Comparison of ENCODE assay signal across 8 cellular contexts in the genomic region with DNA sequence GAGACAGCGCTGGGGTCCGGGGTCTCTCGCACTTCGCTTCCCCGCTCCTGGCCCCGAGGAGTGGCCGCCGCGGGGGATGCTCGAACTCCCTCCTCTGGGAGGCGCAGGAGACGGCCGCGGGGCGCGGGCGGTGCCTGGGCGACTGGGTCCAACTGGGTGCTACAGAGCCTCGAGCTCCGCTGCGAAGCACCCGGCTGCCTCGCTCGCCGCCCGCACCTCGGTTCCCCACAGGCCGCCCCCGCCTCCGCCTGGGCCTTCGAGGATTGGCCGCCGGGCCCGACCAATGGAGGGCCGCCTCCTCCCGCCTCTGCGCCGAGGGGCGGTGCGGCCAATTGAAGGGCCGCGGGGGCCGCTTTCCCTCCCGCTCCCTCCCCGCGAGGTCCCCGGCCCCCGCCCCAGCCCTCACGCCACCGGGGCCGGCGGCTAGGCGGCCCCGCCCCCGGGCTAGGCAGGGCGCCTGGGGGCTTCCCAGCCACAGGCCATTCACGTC. TPM values are rescaled to one million over a fixed set of nuclear protein-coding genes. Genes with fewer than 3 reads are reported as not detected.
DNase-seq lines count a peak whose midpoint lies in the region; ATAC-seq, FAIRE-seq and TF ChIP-seq lines count a peak whose summit lies in the region.

A gene (minus strand): TSS at position 196 of the 490 bp plus-strand sequence. CDS start 216 bp downstream, outside the sequence.

- TF ChIP-seq CTCF in activated B cell treated with CpG ODN at 0.5 μM for 24 hours (IDR thresholded peaks at IDR 0.05) (no peak), cardiac fibroblast (IDR thresholded peaks at IDR 0.05; ENCODE audit: low read depth, low read length) (no peak)

- peaks cover 0 to 5% of the 10 kb centered on the region in 2 donors for H3K4me1 ChIP-seq in small intestine (ENCODE audit: control insufficient read depth in 2 of 2, insufficient read depth in 1 of 2, low read depth in 1 of 2, low read length in 1 of 2)

- ATAC-seq in HG02678 (IDR thresholded peaks at IDR 0.05; ENCODE audit: unreplicated experiment) (peak; percentile 89), activated B cell treated with CpG ODN at 0.5 μM for 24 hours (ENCODE audit: low read depth) (peak; percentile 87)

- WGBS in small intestine, 3 donors, result 0 to 1% (median 1%) methylated on average over 32 to 57 of the region's 57 CpGs

- peak; percentile 80 for FAIRE-seq in GM12891 (lab: Jason Lieb, UNC)
- no peak for FAIRE-seq in small intestine (lab: Jason Lieb, UNC)

- H3K27me3 Mint-ChIP-seq in activated B cell treated with CpG ODN at 0.5 μM for 24 hours, result peaks cover 15% of the 10 kb centered on the region

- no peaks in the 10 kb centered on the region for H3K9me3 ChIP-seq in small intestine (ENCODE audit: control insufficient read depth, low read depth)

- H3K4me3 ChIP-seq in cardiac fibroblast (replicated peaks in 1 of 2; ENCODE audit: low read depth in 2 of 2, low read length in 2 of 2), result peak within 1 kb of the TSS; percentile 85 to 87
- H3K4me3 ChIP-seq in small intestine (ENCODE audit: low read depth in 1 of 2, low read length in 2 of 2), result peak within 1 kb of the TSS; percentile 80 to 81

- peaks cover 30% of the 10 kb centered on the region for H3K4me1 Mint-ChIP-seq in activated B cell treated with CpG ODN at 0.5 μM for 24 hours

- peak within 1 kb of the TSS; percentile 86 for H3K27ac Mint-ChIP-seq in activated B cell treated with CpG ODN at 0.5 μM for 24 hours

- H3K27me3 ChIP-seq in small intestine (ENCODE audit: control insufficient read depth in 2 of 2, insufficient read depth in 2 of 2, low read length in 2 of 2), result peaks cover 0 to 2% of the 10 kb centered on the region in 2 donors

- DNase-seq in GM12891 (ENCODE audit: insufficient read length, low spot score) (peak; percentile 79), NCI-H146 treated with DMSO at 0.1 percent for 48 hours (lab: John Stamatoyannopoulos, UW; ENCODE audit: unreplicated experiment) (peak; percentile 82), activated B cell treated with CpG ODN at 0.5 μM for 24 hours (peak; percentile 74), cardiac fibroblast (ENCODE audit: low read depth in 2 of 2) (peak; percentile 91 to 97), iPS-NIHi7 (ENCODE audit: extremely low spot score) (peak; percentile 96), small intestine (peak; percentile 93), Kasumi-1 (lab: John Stamatoyannopoulos, UW) (no peak)

- POLR2A ChIA-PET in activated B cell treated with CpG ODN at 0.5 μM for 24 hours (lab: Charles Lee), result interaction anchor here (0.6 kb wide), 1 partner anchor 70 kb away, joined by 3 read pairs; no protein-coding TSS in a partner anchor

- H3K9me3 Mint-ChIP-seq in activated B cell treated with CpG ODN at 0.5 μM for 24 hours, result no peaks in the 10 kb centered on the region

- H3K36me3 ChIP-seq in small intestine (ENCODE audit: control insufficient read depth in 2 of 2, insufficient read depth in 2 of 2, low read length in 2 of 2), result no peaks in the 10 kb centered on the region

- no peaks in the 10 kb centered on the region for H3K36me3 Mint-ChIP-seq in activated B cell treated with CpG ODN at 0.5 μM for 24 hours (ENCODE audit: low read depth)

- peak within 1 kb of the TSS; percentile 97 for H3K27ac ChIP-seq in small intestine (ENCODE audit: low read depth in 1 of 2, low read length in 1 of 2)

- CTCF ChIA-PET in activated B cell treated with CpG ODN at 0.5 μM for 24 hours (lab: Charles Lee), result interaction anchor here (1.8 kb wide), 1 partner anchor 115 kb away, joined by 5 read pairs; no protein-coding TSS in a partner anchor

- H3K4me3 Mint-ChIP-seq in activated B cell treated with CpG ODN at 0.5 μM for 24 hours, result peak within 1 kb of the TSS; percentile 86

- intact Hi-C loops in activated B cell treated with CpG ODN at 0.5 μM for 24 hours (cut with micrococcal nuclease), result loop anchor here (1.0 to 10.0 kb wide), 10 partner anchors 35 to 1952 kb away; a partner anchor contains a TSS

- TF ChIP-seq POLR2A in GM12891 (IDR thresholded peaks at IDR 0.05; ENCODE audit: low read depth, low read length), result peak; percentile 45; the same call in 1 of the 2 replicates

TF ChIP-seq in GM12891, 5 proteins besides CTCF, POLR2A, EP300 and RAD21:
- TF ChIP-seq PAX5 (IDR thresholded peaks at IDR 0.05; ENCODE audit: insufficient read depth, low read length, severe bottlenecking) (no peak), POLR2AphosphoS5 (IDR thresholded peaks at IDR 0.05; ENCODE audit: low read depth, low read length) (no peak), TAF1 (IDR thresholded peaks at IDR 0.05; ENCODE audit: low read depth, low read length) (no peak)

RNA-seq across cellular contexts. Expression of the gene that starts here (rescaled TPM):
- 11.5 TPM for polyA plus RNA-seq in GM12891 (2012; ENCODE audit: low read depth, missing spikeins)
- total RNA-seq in activated B cell treated with CpG ODN at 0.5 μM for 24 hours, result 6.2 and 11.8 TPM in 2 replicates
- polyA plus RNA-seq in small intestine, result 100 to 1,000 TPM in 2 of 3 donors, 10 to 100 TPM in 1; 58.9 to 155 (median 132) TPM

Comparison
In these comparisons a context has a peak if more than half of its experiments do, and no peak if none do; other contexts are left out.
1. DNase-seq: peak in GM12891 (single experiment), NCI-H146 treated with DMSO at 0.1 percent for 48 hours (single experiment), activated B cell treated with CpG ODN at 0.5 μM for 24 hours (single experiment), cardiac fibroblast (2 of 2), iPS-NIHi7 (single experiment) and small intestine (single experiment); none in Kasumi-1 (0 of 2).